ENCODE assay signal across 13 cellular contexts in genomic region chr6:112691289-112691688, GRCh38.
DNase-seq lines count a peak whose midpoint lies in the region; ATAC-seq, FAIRE-seq and TF ChIP-seq lines count a peak whose summit lies in the region.
"Had no signal": no experiment of that assay in that cellular context is flagged by ENCODE, and none has a peak within 500 bp of the region (broad histone marks: within the 10 kb centered on the region; RNA-seq: fewer than 3 reads in every experiment).

No MANE protein-coding gene starts in this region.

- H3K27me3 ChIP-seq in keratinocyte (ENCODE audit: control insufficient read depth, extremely low read depth, insufficient read depth, low read length): no peaks in the 10 kb centered on the region
- H3K27me3 ChIP-seq: testis had no signal

- in situ Hi-C loops in ACHN (cut with HindIII; ENCODE audit: low pct_ligation_motif_present, low pct_unique_long_range_greater_than_20kb, low sequenced_read_pairs): no loop called here

- H3K27ac ChIP-seq in keratinocyte (ENCODE audit: control insufficient read depth, insufficient read depth, low read length): no peak overlapping the region
- H3K27ac ChIP-seq: testis had no signal

- dilution Hi-C loops in keratinocyte (cut with MboI; ENCODE audit: extremely low pct_ligation_motif_present, low sequenced_read_pairs): no loop called here

- H3K4me2 ChIP-seq in keratinocyte (ENCODE audit: control insufficient read depth, extremely low read depth, insufficient read depth, low read depth, low read length): no peak overlapping the region

- no peaks in the 10 kb centered on the region for H3K36me3 ChIP-seq in keratinocyte (ENCODE audit: control insufficient read depth in 2 of 2, extremely low read depth in 1 of 2, insufficient read depth in 2 of 2, low read length in 2 of 2)

- peaks cover 9% of the 10 kb centered on the region for H3K4me1 ChIP-seq in keratinocyte (ENCODE audit: control insufficient read depth, extremely low read depth, insufficient read depth, low read length)

- no peak overlapping the region for H3K4me3 ChIP-seq in keratinocyte (ENCODE audit: control insufficient read depth in 2 of 3, extremely low read depth in 1 of 3, insufficient read depth in 2 of 3, low read depth in 1 of 3, low read length in 3 of 3)
- H3K4me3 ChIP-seq: testis had no signal

- no peaks in the 10 kb centered on the region for H4K20me1 ChIP-seq in keratinocyte (ENCODE audit: control insufficient read depth, extremely low read depth, insufficient read depth, low read length)

- peak; percentile 65 for FAIRE-seq in keratinocyte (lab: Jason Lieb, UNC)

- no peaks in the 10 kb centered on the region for H3K9me1 ChIP-seq in keratinocyte (ENCODE audit: control insufficient read depth, extremely low read depth, insufficient read depth, low read length)

- no peak overlapping the region for H3K9ac ChIP-seq in keratinocyte (ENCODE audit: control insufficient read depth, extremely low read depth, insufficient read depth, low read length)

- ATAC-seq in HG03159 (IDR thresholded peaks at IDR 0.05; ENCODE audit: unreplicated experiment): no peak
- no peak for ATAC-seq in GM18517 (IDR thresholded peaks at IDR 0.05; ENCODE audit: unreplicated experiment)
- ATAC-seq: natural killer cell had no signal

- no peaks in the 10 kb centered on the region for H3K79me2 ChIP-seq in keratinocyte (ENCODE audit: control insufficient read depth, insufficient read depth, low read length)

- DNase-seq in ACHN: peak; percentile 23
- DNase-seq in HPDE6-E6E7 (ENCODE audit: extremely low spot score): peak; percentile 13
- peak; percentile 61 for DNase-seq in astrocyte of the hippocampus (ENCODE audit: low read depth, low spot score)
- DNase-seq in keratinocyte (ENCODE audit: low read depth, low spot score): peak; percentile 33
- DNase-seq in NCI-H146 treated with DMSO at 0.1 percent for 48 hours (lab: John Stamatoyannopoulos, UW; ENCODE audit: unreplicated experiment): no peak
- DNase-seq in hippocampal formation (lab: John Stamatoyannopoulos, UW): no peak
- DNase-seq: DMS153; natural killer cell; NCI-H2107; stimulated activated CD4-positive, alpha-beta T cell treated with anti-CD3 and anti-CD28 coated beads, Interleukin-4, amount 100 ng/mL, for 1 hour; testis had no signal

- no peak for TF ChIP-seq CTCF in keratinocyte (optimal IDR thresholded peaks at IDR 0.05 in 1 of 3, IDR thresholded peaks at IDR 0.05 in 1 of 3, conservative IDR thresholded peaks at IDR 0.05 in 1 of 3; ENCODE audit: extremely low read depth in 1 of 3, insufficient read depth in 2 of 3, low read length in 3 of 3)

- H3K9me3 ChIP-seq in keratinocyte (ENCODE audit: control insufficient read depth, low read depth, low read length): no peaks in the 10 kb centered on the region
- H3K9me3 ChIP-seq: testis had no signal

- no peak overlapping the region for H2AFZ ChIP-seq in keratinocyte (ENCODE audit: control insufficient read depth, low read length)

Comparison
In these comparisons a context has a peak if more than half of its experiments do, and no peak if none do; other contexts are left out.
1. DNase-seq: peak in ACHN (single experiment), HPDE6-E6E7 (single experiment), astrocyte of the hippocampus (single experiment) and keratinocyte (single experiment); none in NCI-H146 treated with DMSO at 0.1 percent for 48 hours (single experiment) and hippocampal formation (0 of 2).